Comparison of ENCODE assay signal across 10 cellular contexts in genomic region chr22:32378703-32379272, GRCh38. TPM values are rescaled to one million over a fixed set of nuclear protein-coding genes. Genes with fewer than 3 reads are reported as not detected.
DNase-seq lines count a peak whose midpoint lies in the region; ATAC-seq, FAIRE-seq and TF ChIP-seq lines count a peak whose summit lies in the region.
"Had no signal": no experiment of that assay in that cellular context is flagged by ENCODE, and none has a peak within 500 bp of the region (broad histone marks: within the 10 kb centered on the region; RNA-seq: fewer than 3 reads in every experiment).

No MANE protein-coding gene starts in this region.

- peak in 1 of 2 donors; percentile 15 for DNase-seq in activated naive CD4-positive, alpha-beta T cell treated with anti-CD3 and anti-CD28 coated beads, Interleukin-2, amount 50 U/mL, for 72 hours (ENCODE audit: low spot score in 2 of 2)
- DNase-seq in activated naive CD4-positive, alpha-beta T cell (lab: John Stamatoyannopoulos, UW) = no peak
- DNase-seq in NCI-H1694 (lab: John Stamatoyannopoulos, UW) (peak; percentile 44), bronchial epithelial cell (ENCODE audit: low read depth) (peak; percentile 42), mesendoderm (peak; percentile 80), T-helper 1 cell (no peak)
- no peak for DNase-seq in CD8-positive, alpha-beta T cell
- no peak for DNase-seq in stimulated activated naive CD4-positive, alpha-beta T cell treated with Interleukin-2 at 50 U/mL for 16 hours (lab: John Stamatoyannopoulos, UW)

- no peaks in the 10 kb centered on the region for H3K79me1 ChIP-seq in mesendoderm (ENCODE audit: low read length)

- no peak overlapping the region for H4K5ac ChIP-seq in mesendoderm (ENCODE audit: low read length)

- no peak overlapping the region for H3K4me3 Mint-ChIP-seq in CD8-positive, alpha-beta T cell
- H3K4me3 Mint-ChIP-seq: stimulated activated naive CD8-positive, alpha-beta T cell treated with anti-CD3 and anti-CD28 coated beads, Interleukin-15, amount 100 ng/mL, for 72 hours had no signal

- H3K4me2 ChIP-seq in mesendoderm (ENCODE audit: low read length) = no peak overlapping the region

- H3K36me3 Mint-ChIP-seq in activated naive CD4-positive, alpha-beta T cell treated with anti-CD3 and anti-CD28 coated beads, Interleukin-2, amount 50 U/mL, for 72 hours = no peaks in the 10 kb centered on the region
- peaks cover 6% of the 10 kb centered on the region for H3K36me3 Mint-ChIP-seq in CD8-positive, alpha-beta T cell

- no peak overlapping the region for H2BK5ac ChIP-seq in mesendoderm (ENCODE audit: low read length)

- no peak overlapping the region for H3K27ac ChIP-seq in mesendoderm (ENCODE audit: low read depth, low read length)
- H3K27ac ChIP-seq in CD8-positive, alpha-beta T cell (ENCODE audit: low read depth, low read length) = no peak overlapping the region

- H3K4me3 ChIP-seq in bronchial epithelial cell (ENCODE audit: low read depth, low read length) = no peak overlapping the region
- no peak overlapping the region for H3K4me3 ChIP-seq in mesendoderm (ENCODE audit: low read length)
- no peak overlapping the region for H3K4me3 ChIP-seq in CD8-positive, alpha-beta T cell (ENCODE audit: low read depth, low read length)

- CTCF ChIA-PET in CD8-positive, alpha-beta T cell (lab: Charles Lee) = no interaction called here

- intact Hi-C loops in CD8-positive, alpha-beta T cell (cut with DNase I, micrococcal nuclease) = no loop called here

- TF ChIP-seq CTCF in bronchial epithelial cell (IDR thresholded peaks at IDR 0.05; ENCODE audit: insufficient read depth, low read length, severe bottlenecking) = peak; percentile 79
- TF ChIP-seq CTCF in CD8-positive, alpha-beta T cell (IDR thresholded peaks at IDR 0.05) = no peak

- ATAC-seq in activated naive CD4-positive, alpha-beta T cell treated with anti-CD3 and anti-CD28 coated beads, Interleukin-2, amount 50 U/mL, for 72 hours = peak; percentile 51 to 54
- ATAC-seq in CD8-positive, alpha-beta T cell = no peak
- ATAC-seq: stimulated activated naive CD8-positive, alpha-beta T cell treated with anti-CD3 and anti-CD28 coated beads, Interleukin-15, amount 100 ng/mL, for 72 hours had no signal

- H3K4ac ChIP-seq in mesendoderm (ENCODE audit: low read depth, low read length) = no peak overlapping the region

- H3K9me3 Mint-ChIP-seq in activated naive CD4-positive, alpha-beta T cell treated with anti-CD3 and anti-CD28 coated beads, Interleukin-2, amount 50 U/mL, for 72 hours = no peaks in the 10 kb centered on the region
- H3K9me3 Mint-ChIP-seq in CD8-positive, alpha-beta T cell = no peaks in the 10 kb centered on the region
- H3K9me3 Mint-ChIP-seq: stimulated activated naive CD8-positive, alpha-beta T cell treated with anti-CD3 and anti-CD28 coated beads, Interleukin-15, amount 100 ng/mL, for 72 hours had no signal

- H3K79me2 ChIP-seq in mesendoderm (ENCODE audit: control insufficient read depth, insufficient read depth, low read length) = no peaks in the 10 kb centered on the region

- H3K27ac Mint-ChIP-seq in activated naive CD4-positive, alpha-beta T cell treated with anti-CD3 and anti-CD28 coated beads, Interleukin-2, amount 50 U/mL, for 72 hours = no peak overlapping the region
- no peak overlapping the region for H3K27ac Mint-ChIP-seq in CD8-positive, alpha-beta T cell

- no peak overlapping the region for H2AK5ac ChIP-seq in mesendoderm (ENCODE audit: low read length)

- H3K36me3 ChIP-seq in bronchial epithelial cell (ENCODE audit: control insufficient read depth, insufficient read depth, low read length) = no peaks in the 10 kb centered on the region
- no peaks in the 10 kb centered on the region for H3K36me3 ChIP-seq in mesendoderm (ENCODE audit: control insufficient read depth, insufficient read depth, low read length)
- no peaks in the 10 kb centered on the region for H3K36me3 ChIP-seq in CD8-positive, alpha-beta T cell (ENCODE audit: insufficient read depth, low read length)

- H3K4me1 Mint-ChIP-seq in CD8-positive, alpha-beta T cell (ENCODE audit: low read depth) = no peaks in the 10 kb centered on the region
- H3K4me1 Mint-ChIP-seq: stimulated activated naive CD8-positive, alpha-beta T cell treated with anti-CD3 and anti-CD28 coated beads, Interleukin-15, amount 100 ng/mL, for 72 hours had no signal

- H3K18ac ChIP-seq in mesendoderm (ENCODE audit: low read length) = no peak overlapping the region

- no peak overlapping the region for H3K56ac ChIP-seq in mesendoderm (ENCODE audit: low read length)

- no peak for FAIRE-seq in bronchial epithelial cell (lab: Jason Lieb, UNC)
- FAIRE-seq: colon had no signal

- H4K8ac ChIP-seq in mesendoderm (ENCODE audit: low read depth, low read length) = no peak overlapping the region

- no CpG with 5 or more reads among the region's 4 CpGs for WGBS in mesendoderm (ENCODE audit: extremely low coverage, insufficient coverage, low lambda C conversion rate)

- H3K23ac ChIP-seq in mesendoderm (ENCODE audit: low read length) = no peak overlapping the region

- POLR2A ChIA-PET in CD8-positive, alpha-beta T cell (lab: Charles Lee) = no interaction called here

- H2BK15ac ChIP-seq in mesendoderm (replicated peaks; ENCODE audit: low read depth) = no peak overlapping the region

- H3K9ac ChIP-seq in mesendoderm (ENCODE audit: low read length) = no peak overlapping the region

- H3K4me1 ChIP-seq in mesendoderm (ENCODE audit: control insufficient read depth, low read depth, low read length) = no peaks in the 10 kb centered on the region
- H3K4me1 ChIP-seq in CD8-positive, alpha-beta T cell (ENCODE audit: insufficient read depth, low read length) = no peaks in the 10 kb centered on the region

- no peaks in the 10 kb centered on the region for H3K27me3 Mint-ChIP-seq in CD8-positive, alpha-beta T cell (ENCODE audit: low read depth)
- H3K27me3 Mint-ChIP-seq: stimulated activated naive CD8-positive, alpha-beta T cell treated with anti-CD3 and anti-CD28 coated beads, Interleukin-15, amount 100 ng/mL, for 72 hours had no signal

- H3K27me3 ChIP-seq in bronchial epithelial cell (ENCODE audit: control insufficient read depth, insufficient read depth, low read length) (no peaks in the 10 kb centered on the region), mesendoderm (ENCODE audit: insufficient read depth, low read length, poor library complexity) (no peaks in the 10 kb centered on the region)
- H3K27me3 ChIP-seq in CD8-positive, alpha-beta T cell (ENCODE audit: insufficient read depth, low read length) = no peaks in the 10 kb centered on the region

- no peaks in the 10 kb centered on the region for H3K9me3 ChIP-seq in CD8-positive, alpha-beta T cell (ENCODE audit: low read length)

- no peak overlapping the region for H2BK120ac ChIP-seq in mesendoderm (ENCODE audit: low read depth, low read length)

RNA-seq across cellular contexts. Expression of gene RFPL3, which starts 21.1 kb away (rescaled TPM):
- not detected for total RNA-seq in activated naive CD4-positive, alpha-beta T cell treated with anti-CD3 and anti-CD28 coated beads, Interleukin-2, amount 50 U/mL, for 72 hours
- not detected in 2 replicates for total RNA-seq in bronchial epithelial cell
- polyA plus RNA-seq in mesendoderm (2013, experiment 1 of 2) = 0.07 TPM
- polyA plus RNA-seq in mesendoderm (2013, experiment 2 of 2) = 0.14 TPM
- total RNA-seq in CD8-positive, alpha-beta T cell = not detected

RNA-seq across cellular contexts. Expression of gene RTCB, which starts 33.3 kb away (rescaled TPM):
- total RNA-seq in activated naive CD4-positive, alpha-beta T cell treated with anti-CD3 and anti-CD28 coated beads, Interleukin-2, amount 50 U/mL, for 72 hours = 10 to 100 TPM; 82.8 to 93.3 TPM
- total RNA-seq in bronchial epithelial cell = 107 and 165 TPM in 2 replicates
- polyA plus RNA-seq in mesendoderm (2013, experiment 1 of 2) = 68.7 TPM
- polyA plus RNA-seq in mesendoderm (2013, experiment 2 of 2) = 70.2 TPM
- 10 to 100 TPM; 42.8 to 46.5 TPM for total RNA-seq in CD8-positive, alpha-beta T cell

Comparison
In these comparisons a context has a peak if more than half of its experiments do, and no peak if none do; other contexts are left out.
1. DNase-seq: peak in NCI-H1694 (single experiment), bronchial epithelial cell (single experiment) and mesendoderm (single experiment); none in activated naive CD4-positive, alpha-beta T cell (0 of 4), T-helper 1 cell (0 of 5), CD8-positive, alpha-beta T cell (0 of 7) and stimulated activated naive CD4-positive, alpha-beta T cell treated with Interleukin-2 at 50 U/mL for 16 hours (single experiment).